ENCODE assay signal across 1 cellular context in the genomic region with DNA sequence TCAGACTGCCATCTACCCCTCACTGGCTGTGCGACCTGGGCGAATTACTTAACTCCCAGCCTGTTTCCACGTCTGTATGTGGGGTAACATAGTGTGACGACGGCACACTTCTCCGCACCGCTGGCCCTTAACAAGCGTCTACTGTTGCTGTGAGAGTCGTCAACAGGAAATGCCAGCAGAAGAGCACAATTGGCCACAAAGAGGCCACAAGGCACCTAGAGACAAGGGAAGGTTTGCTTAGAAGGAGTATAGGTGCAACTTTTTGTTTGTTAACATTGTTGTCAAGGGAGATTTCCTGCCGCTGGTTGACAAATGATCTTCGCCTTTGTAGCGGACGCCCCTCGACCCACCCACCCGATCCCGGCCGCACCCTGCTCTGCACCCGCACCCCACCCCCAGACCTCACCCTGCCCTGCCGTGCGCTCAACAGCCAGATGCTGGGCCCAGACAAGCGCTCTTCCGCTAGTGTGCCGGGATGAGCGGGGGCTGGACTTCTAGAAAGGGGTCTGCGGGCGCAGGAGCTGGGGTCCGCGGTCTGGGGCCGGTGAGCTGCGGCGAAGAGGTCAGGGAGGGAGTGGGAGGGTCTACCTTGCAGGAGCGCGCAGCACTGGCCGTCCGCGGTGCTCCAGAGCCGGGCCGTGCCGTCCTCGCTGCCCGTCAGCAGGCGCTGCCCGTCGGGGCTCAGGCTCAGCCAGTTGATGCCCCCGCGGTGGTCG.
A peak's percentile ranks its signal among the peaks of the same experiment; 100 is the strongest.
TF ChIP-seq lines count a peak whose summit lies in the region.

No MANE protein-coding gene starts in this region.

TF ChIP-seq in HepG2, 621 proteins besides CTCF, POLR2A, EP300 and RAD21 (continued from another document and continues in another):
- TF ChIP-seq, protein P1, sequence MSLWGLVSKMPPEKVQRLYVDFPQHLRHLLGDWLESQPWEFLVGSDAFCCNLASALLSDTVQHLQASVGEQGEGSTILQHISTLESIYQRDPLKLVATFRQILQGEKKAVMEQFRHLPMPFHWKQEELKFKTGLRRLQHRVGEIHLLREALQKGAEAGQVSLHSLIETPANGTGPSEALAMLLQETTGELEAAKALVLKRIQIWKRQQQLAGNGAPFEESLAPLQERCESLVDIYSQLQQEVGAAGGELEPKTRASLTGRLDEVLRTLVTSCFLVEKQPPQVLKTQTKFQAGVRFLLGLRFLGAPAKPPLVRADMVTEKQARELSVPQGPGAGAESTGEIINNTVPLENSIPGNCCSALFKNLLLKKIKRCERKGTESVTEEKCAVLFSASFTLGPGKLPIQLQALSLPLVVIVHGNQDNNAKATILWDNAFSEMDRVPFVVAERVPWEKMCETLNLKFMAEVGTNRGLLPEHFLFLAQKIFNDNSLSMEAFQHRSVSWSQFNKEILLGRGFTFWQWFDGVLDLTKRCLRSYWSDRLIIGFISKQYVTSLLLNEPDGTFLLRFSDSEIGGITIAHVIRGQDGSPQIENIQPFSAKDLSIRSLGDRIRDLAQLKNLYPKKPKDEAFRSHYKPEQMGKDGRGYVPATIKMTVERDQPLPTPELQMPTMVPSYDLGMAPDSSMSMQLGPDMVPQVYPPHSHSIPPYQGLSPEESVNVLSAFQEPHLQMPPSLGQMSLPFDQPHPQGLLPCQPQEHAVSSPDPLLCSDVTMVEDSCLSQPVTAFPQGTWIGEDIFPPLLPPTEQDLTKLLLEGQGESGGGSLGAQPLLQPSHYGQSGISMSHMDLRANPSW (CRISPR knock-in tag; IDR thresholded peaks at IDR 0.05; ENCODE audit: borderline replicate concordance) = no peak
- TF ChIP-seq ZNF383 (CRISPR knock-in tag; IDR thresholded peaks at IDR 0.05; ENCODE audit: borderline replicate concordance) (no peak), FOSL1 (CRISPR knock-in tag; IDR thresholded peaks at IDR 0.05; ENCODE audit: borderline replicate concordance) (no peak), SP2 (CRISPR knock-in tag; IDR thresholded peaks at IDR 0.05) (no peak), ZNF121 (CRISPR knock-in tag; IDR thresholded peaks at IDR 0.05) (no peak), FOXP1 (IDR thresholded peaks at IDR 0.05) (no peak), FOXP1 (CRISPR knock-in tag; IDR thresholded peaks at IDR 0.05) (peak; percentile 80), ZNF276 (CRISPR knock-in tag; IDR thresholded peaks at IDR 0.05; ENCODE audit: low read depth) (no peak), ZNF512B (CRISPR knock-in tag; IDR thresholded peaks at IDR 0.05; ENCODE audit: borderline replicate concordance) (no peak), ZNF672 (CRISPR knock-in tag; IDR thresholded peaks at IDR 0.05) (no peak), DNMT3B (CRISPR knock-in tag; conservative IDR thresholded peaks at IDR 0.05) (no peak), SOX6 (IDR thresholded peaks at IDR 0.05) (no peak), SOX6 (CRISPR knock-in tag; IDR thresholded peaks at IDR 0.05) (peak; percentile 76), SIX1 (CRISPR knock-in tag; IDR thresholded peaks at IDR 0.05; ENCODE audit: borderline replicate concordance) (no peak), TEAD3 (CRISPR knock-in tag; optimal IDR thresholded peaks at IDR 0.05; ENCODE audit: borderline replicate concordance) (peak; percentile 67), RARA (CRISPR knock-in tag; IDR thresholded peaks at IDR 0.05) (peak; percentile 37; the same call in 1 of the 2 replicates), CCAR2 (optimal IDR thresholded peaks at IDR 0.05; ENCODE audit: low read depth, low read length) (no peak), FOXO1 (CRISPR knock-in tag; IDR thresholded peaks at IDR 0.05) (peak; percentile 16; the same call in 1 of the 2 replicates), RBM39 (IDR thresholded peaks at IDR 0.05; ENCODE audit: low read depth, low read length, poor library complexity, severe bottlenecking) (no peak), ZSCAN25 (CRISPR knock-in tag; IDR thresholded peaks at IDR 0.05) (no peak), ZFX (CRISPR knock-in tag; IDR thresholded peaks at IDR 0.05; ENCODE audit: low read depth) (peak; percentile 30; the same call in 1 of the 2 replicates), U2AF2 (IDR thresholded peaks at IDR 0.05; ENCODE audit: low read depth, low read length) (no peak), ATAD3A (CRISPR knock-in tag; IDR thresholded peaks at IDR 0.05) (no peak), ETV5 (CRISPR knock-in tag; IDR thresholded peaks at IDR 0.05; ENCODE audit: borderline replicate concordance) (peak; percentile 44; the same call in 1 of the 2 replicates), CENPT (CRISPR knock-in tag; IDR thresholded peaks at IDR 0.05; ENCODE audit: low read depth) (no peak)
- TF ChIP-seq, protein P2, sequence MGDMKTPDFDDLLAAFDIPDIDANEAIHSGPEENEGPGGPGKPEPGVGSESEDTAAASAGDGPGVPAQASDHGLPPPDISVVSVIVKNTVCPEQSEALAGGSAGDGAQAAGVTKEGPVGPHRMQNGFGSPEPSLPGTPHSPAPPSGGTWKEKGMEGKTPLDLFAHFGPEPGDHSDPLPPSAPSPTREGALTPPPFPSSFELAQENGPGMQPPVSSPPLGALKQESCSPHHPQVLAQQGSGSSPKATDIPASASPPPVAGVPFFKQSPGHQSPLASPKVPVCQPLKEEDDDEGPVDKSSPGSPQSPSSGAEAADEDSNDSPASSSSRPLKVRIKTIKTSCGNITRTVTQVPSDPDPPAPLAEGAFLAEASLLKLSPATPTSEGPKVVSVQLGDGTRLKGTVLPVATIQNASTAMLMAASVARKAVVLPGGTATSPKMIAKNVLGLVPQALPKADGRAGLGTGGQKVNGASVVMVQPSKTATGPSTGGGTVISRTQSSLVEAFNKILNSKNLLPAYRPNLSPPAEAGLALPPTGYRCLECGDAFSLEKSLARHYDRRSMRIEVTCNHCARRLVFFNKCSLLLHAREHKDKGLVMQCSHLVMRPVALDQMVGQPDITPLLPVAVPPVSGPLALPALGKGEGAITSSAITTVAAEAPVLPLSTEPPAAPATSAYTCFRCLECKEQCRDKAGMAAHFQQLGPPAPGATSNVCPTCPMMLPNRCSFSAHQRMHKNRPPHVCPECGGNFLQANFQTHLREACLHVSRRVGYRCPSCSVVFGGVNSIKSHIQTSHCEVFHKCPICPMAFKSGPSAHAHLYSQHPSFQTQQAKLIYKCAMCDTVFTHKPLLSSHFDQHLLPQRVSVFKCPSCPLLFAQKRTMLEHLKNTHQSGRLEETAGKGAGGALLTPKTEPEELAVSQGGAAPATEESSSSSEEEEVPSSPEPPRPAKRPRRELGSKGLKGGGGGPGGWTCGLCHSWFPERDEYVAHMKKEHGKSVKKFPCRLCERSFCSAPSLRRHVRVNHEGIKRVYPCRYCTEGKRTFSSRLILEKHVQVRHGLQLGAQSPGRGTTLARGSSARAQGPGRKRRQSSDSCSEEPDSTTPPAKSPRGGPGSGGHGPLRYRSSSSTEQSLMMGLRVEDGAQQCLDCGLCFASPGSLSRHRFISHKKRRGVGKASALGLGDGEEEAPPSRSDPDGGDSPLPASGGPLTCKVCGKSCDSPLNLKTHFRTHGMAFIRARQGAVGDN (CRISPR knock-in tag; IDR thresholded peaks at IDR 0.05) = peak; percentile 20
- TF ChIP-seq, protein P3, sequence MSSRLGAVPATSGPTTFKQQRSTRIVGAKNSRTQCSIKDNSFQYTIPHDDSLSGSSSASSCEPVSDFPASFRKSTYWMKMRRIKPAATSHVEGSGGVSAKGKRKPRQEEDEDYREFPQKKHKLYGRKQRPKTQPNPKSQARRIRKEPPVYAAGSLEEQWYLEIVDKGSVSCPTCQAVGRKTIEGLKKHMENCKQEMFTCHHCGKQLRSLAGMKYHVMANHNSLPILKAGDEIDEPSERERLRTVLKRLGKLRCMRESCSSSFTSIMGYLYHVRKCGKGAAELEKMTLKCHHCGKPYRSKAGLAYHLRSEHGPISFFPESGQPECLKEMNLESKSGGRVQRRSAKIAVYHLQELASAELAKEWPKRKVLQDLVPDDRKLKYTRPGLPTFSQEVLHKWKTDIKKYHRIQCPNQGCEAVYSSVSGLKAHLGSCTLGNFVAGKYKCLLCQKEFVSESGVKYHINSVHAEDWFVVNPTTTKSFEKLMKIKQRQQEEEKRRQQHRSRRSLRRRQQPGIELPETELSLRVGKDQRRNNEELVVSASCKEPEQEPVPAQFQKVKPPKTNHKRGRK (CRISPR knock-in tag; IDR thresholded peaks at IDR 0.05) = no peak
- TF ChIP-seq, protein P4, sequence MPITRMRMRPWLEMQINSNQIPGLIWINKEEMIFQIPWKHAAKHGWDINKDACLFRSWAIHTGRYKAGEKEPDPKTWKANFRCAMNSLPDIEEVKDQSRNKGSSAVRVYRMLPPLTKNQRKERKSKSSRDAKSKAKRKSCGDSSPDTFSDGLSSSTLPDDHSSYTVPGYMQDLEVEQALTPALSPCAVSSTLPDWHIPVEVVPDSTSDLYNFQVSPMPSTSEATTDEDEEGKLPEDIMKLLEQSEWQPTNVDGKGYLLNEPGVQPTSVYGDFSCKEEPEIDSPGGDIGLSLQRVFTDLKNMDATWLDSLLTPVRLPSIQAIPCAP (CRISPR knock-in tag; IDR thresholded peaks at IDR 0.05; ENCODE audit: low read depth) = no peak
- TF ChIP-seq, protein P5, sequence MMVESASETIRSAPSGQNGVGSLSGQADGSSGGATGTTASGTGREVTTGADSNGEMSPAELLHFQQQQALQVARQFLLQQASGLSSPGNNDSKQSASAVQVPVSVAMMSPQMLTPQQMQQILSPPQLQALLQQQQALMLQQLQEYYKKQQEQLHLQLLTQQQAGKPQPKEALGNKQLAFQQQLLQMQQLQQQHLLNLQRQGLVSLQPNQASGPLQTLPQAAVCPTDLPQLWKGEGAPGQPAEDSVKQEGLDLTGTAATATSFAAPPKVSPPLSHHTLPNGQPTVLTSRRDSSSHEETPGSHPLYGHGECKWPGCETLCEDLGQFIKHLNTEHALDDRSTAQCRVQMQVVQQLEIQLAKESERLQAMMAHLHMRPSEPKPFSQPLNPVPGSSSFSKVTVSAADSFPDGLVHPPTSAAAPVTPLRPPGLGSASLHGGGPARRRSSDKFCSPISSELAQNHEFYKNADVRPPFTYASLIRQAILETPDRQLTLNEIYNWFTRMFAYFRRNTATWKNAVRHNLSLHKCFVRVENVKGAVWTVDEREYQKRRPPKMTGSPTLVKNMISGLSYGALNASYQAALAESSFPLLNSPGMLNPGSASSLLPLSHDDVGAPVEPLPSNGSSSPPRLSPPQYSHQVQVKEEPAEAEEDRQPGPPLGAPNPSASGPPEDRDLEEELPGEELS (CRISPR knock-in tag; IDR thresholded peaks at IDR 0.05) = peak; percentile 82
- TF ChIP-seq, protein P6, sequence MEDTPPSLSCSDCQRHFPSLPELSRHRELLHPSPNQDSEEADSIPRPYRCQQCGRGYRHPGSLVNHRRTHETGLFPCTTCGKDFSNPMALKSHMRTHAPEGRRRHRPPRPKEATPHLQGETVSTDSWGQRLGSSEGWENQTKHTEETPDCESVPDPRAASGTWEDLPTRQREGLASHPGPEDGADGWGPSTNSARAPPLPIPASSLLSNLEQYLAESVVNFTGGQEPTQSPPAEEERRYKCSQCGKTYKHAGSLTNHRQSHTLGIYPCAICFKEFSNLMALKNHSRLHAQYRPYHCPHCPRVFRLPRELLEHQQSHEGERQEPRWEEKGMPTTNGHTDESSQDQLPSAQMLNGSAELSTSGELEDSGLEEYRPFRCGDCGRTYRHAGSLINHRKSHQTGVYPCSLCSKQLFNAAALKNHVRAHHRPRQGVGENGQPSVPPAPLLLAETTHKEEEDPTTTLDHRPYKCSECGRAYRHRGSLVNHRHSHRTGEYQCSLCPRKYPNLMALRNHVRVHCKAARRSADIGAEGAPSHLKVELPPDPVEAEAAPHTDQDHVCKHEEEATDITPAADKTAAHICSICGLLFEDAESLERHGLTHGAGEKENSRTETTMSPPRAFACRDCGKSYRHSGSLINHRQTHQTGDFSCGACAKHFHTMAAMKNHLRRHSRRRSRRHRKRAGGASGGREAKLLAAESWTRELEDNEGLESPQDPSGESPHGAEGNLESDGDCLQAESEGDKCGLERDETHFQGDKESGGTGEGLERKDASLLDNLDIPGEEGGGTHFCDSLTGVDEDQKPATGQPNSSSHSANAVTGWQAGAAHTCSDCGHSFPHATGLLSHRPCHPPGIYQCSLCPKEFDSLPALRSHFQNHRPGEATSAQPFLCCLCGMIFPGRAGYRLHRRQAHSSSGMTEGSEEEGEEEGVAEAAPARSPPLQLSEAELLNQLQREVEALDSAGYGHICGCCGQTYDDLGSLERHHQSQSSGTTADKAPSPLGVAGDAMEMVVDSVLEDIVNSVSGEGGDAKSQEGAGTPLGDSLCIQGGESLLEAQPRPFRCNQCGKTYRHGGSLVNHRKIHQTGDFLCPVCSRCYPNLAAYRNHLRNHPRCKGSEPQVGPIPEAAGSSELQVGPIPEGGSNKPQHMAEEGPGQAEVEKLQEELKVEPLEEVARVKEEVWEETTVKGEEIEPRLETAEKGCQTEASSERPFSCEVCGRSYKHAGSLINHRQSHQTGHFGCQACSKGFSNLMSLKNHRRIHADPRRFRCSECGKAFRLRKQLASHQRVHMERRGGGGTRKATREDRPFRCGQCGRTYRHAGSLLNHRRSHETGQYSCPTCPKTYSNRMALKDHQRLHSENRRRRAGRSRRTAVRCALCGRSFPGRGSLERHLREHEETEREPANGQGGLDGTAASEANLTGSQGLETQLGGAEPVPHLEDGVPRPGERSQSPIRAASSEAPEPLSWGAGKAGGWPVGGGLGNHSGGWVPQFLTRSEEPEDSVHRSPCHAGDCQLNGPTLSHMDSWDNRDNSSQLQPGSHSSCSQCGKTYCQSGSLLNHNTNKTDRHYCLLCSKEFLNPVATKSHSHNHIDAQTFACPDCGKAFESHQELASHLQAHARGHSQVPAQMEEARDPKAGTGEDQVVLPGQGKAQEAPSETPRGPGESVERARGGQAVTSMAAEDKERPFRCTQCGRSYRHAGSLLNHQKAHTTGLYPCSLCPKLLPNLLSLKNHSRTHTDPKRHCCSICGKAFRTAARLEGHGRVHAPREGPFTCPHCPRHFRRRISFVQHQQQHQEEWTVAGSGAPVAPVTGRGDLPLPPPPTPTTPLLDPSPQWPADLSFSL (CRISPR knock-in tag; IDR thresholded peaks at IDR 0.05) = peak; percentile 56; the same call in 1 of the 2 replicates
